18 cellular contexts compared by ENCODE assay signal in genomic region chr5:122093415-122093814, GRCh38. TPM values are rescaled to one million over a fixed set of nuclear protein-coding genes. Genes with fewer than 3 reads are reported as not detected.
DNase-seq lines count a peak whose midpoint lies in the region; ATAC-seq and TF ChIP-seq lines count a peak whose summit lies in the region.
"Had no signal": no experiment of that assay in that cellular context is flagged by ENCODE, and none has a peak within 500 bp of the region (broad histone marks: within the 10 kb centered on the region; RNA-seq: fewer than 3 reads in every experiment).

No MANE protein-coding gene starts in this region.

- peaks cover 60% of the 10 kb centered on the region for H3F3A ChIP-seq in GM23248 (ENCODE audit: insufficient read depth)

- peaks cover 70% of the 10 kb centered on the region for H3K4me1 ChIP-seq in GM23248 (ENCODE audit: insufficient read depth)
- peaks cover 0 to 17% (median 6%) of the 10 kb centered on the region in 4 donors for H3K4me1 ChIP-seq in tibial artery

- peak overlapping the region; percentile 86 for H3K27ac ChIP-seq in GM23248
- H3K27ac ChIP-seq in tibial artery, result peak overlapping the region; percentile 29 to 31
- H3K27ac ChIP-seq: heart left ventricle had no signal

- no peak for TF ChIP-seq CTCF in tibial artery (IDR thresholded peaks at IDR 0.05)

- no peaks in the 10 kb centered on the region for H3K79me2 ChIP-seq in GM23248 (ENCODE audit: insufficient read depth)

- no peaks in the 10 kb centered on the region for H3K9me2 ChIP-seq in GM23248 (ENCODE audit: insufficient read depth)

- H3K27me3 ChIP-seq in GM23248 (replicated peaks; ENCODE audit: insufficient read depth) (no peaks in the 10 kb centered on the region), tibial artery (no peaks in the 10 kb centered on the region)
- H3K27me3 ChIP-seq: heart left ventricle had no signal

- H2AFZ ChIP-seq in GM23248, result 0 out of 2 replicates have a peak overlapping the region, but pooled peaks have one; percentile 2

- peak overlapping the region; percentile 62 for H3K9ac ChIP-seq in GM23248

- ATAC-seq in HG03354 (IDR thresholded peaks at IDR 0.05; ENCODE audit: poor library complexity, severe bottlenecking, unreplicated experiment), result no peak
- ATAC-seq: activated CD8-positive, alpha-beta memory T cell treated with anti-CD3 and anti-CD28 coated beads, Interleukin-2, amount 10 ng/mL, durations not matched to agents 7 days and 5 days; heart left ventricle; left cardiac atrium; T-helper 17 cell had no signal

- H4K20me1 ChIP-seq in GM23248 (ENCODE audit: insufficient read depth), result no peaks in the 10 kb centered on the region

- WGBS in GM23248 (ENCODE audit: low coverage in 1 of 2, low lambda C conversion rate in 2 of 2, missing lambda C conversion rate in 2 of 2), 2 experiments, result 0 to 1% methylated on average over 3 of the region's 3 CpGs

- in situ Hi-C loops in GM23248 (cut with MboI), result no loop called here
- in situ Hi-C loops in KBM-7 (cut with MboI; ENCODE audit: low pct_unique_long_range_greater_than_20kb, low sequenced_read_pairs), result no loop called here

- H3K9me3 ChIP-seq in GM23248 (ENCODE audit: low read depth), result no peaks in the 10 kb centered on the region
- no peaks in the 10 kb centered on the region for H3K9me3 ChIP-seq in tibial artery
- H3K9me3 ChIP-seq: heart left ventricle had no signal

- DNase-seq in GM23248, result peak; percentile 94
- DNase-seq in amniotic stem cell (lab: John Stamatoyannopoulos, UW), result peak; percentile 63
- peak; percentile 26 for DNase-seq in hepatic stellate cell (ENCODE audit: low spot score)
- DNase-seq in tibial artery, result no peak
- DNase-seq in KBM-7, result no peak
- no peak for DNase-seq in DMS114 treated with DMSO at 0.1 percent for 48 hours (lab: John Stamatoyannopoulos, UW; ENCODE audit: unreplicated experiment)
- DNase-seq in activated effector memory CD4-positive, alpha-beta T cell treated with anti-CD3 and anti-CD28 coated beads, Interleukin-2, amount 50 U/mL, for 16 hours, result no peak
- DNase-seq: activated CD8-positive, alpha-beta memory T cell treated with anti-CD3 and anti-CD28 coated beads, Interleukin-2, amount 10 ng/mL, durations not matched to agents 7 days and 5 days; activated naive CD4-positive, alpha-beta T cell; CD4-positive, alpha-beta memory T cell; heart left ventricle; left cardiac atrium; NCI-H187 treated with DMSO at 0.1 percent for 48 hours; NCI-H82; RPMI8226; stimulated activated CD4-positive, alpha-beta T cell treated with anti-CD3 and anti-CD28 coated beads, Interleukin-15, amount 100 ng/mL, for 24 hours; T-helper 17 cell had no signal

- H3K4me2 ChIP-seq in GM23248 (ENCODE audit: unreplicated experiment), result peak overlapping the region; percentile 74

- peak overlapping the region; percentile 59 for H3K4me3 ChIP-seq in GM23248
- H3K4me3 ChIP-seq in tibial artery, result no peak overlapping the region
- H3K4me3 ChIP-seq: heart left ventricle had no signal

- intact Hi-C loops in tibial artery (cut with DNase I; ENCODE audit: low total_unique reads), result no loop called here

- H3K36me3 ChIP-seq in GM23248 (ENCODE audit: low read depth), result no peaks in the 10 kb centered on the region
- H3K36me3 ChIP-seq in tibial artery, result no peaks in the 10 kb centered on the region
- H3K36me3 ChIP-seq: heart left ventricle had no signal

RNA-seq across cellular contexts. Expression of gene LOX, which starts 15.4 kb away (rescaled TPM):
- total RNA-seq in GM23248 (2014; rRNA removed; shearing (Covaris generic)), result 418 and 440 TPM in 2 replicates
- polyA plus RNA-seq in GM23248 (2016; fragmentation: Nextera tagmentation; extraction: Ambion mirVana), result 1,207 and 1,226 TPM in 2 replicates
- total RNA-seq: activated CD8-positive, alpha-beta memory T cell treated with anti-CD3 and anti-CD28 coated beads, Interleukin-2, amount 10 ng/mL, durations not matched to agents 7 days and 5 days; CD4-positive, alpha-beta memory T cell had no signal

RNA-seq across cellular contexts. Expression of gene ZNF474, which starts 35.9 kb away (rescaled TPM):
- 0.43 TPM in 1 of 2 replicates, not detected in the other for total RNA-seq in GM23248 (2014; rRNA removed; shearing (Covaris generic))
- polyA plus RNA-seq in GM23248 (2016; fragmentation: Nextera tagmentation; extraction: Ambion mirVana), result 0.21 and 0.23 TPM in 2 replicates

Comparison
In these comparisons a context has a peak if more than half of its experiments do, and no peak if none do; other contexts are left out.
1. DNase-seq: peak in GM23248 (single experiment), amniotic stem cell (single experiment) and hepatic stellate cell (single experiment); none in tibial artery (0 of 2), KBM-7 (single experiment), DMS114 treated with DMSO at 0.1 percent for 48 hours (single experiment) and activated effector memory CD4-positive, alpha-beta T cell treated with anti-CD3 and anti-CD28 coated beads, Interleukin-2, amount 50 U/mL, for 16 hours (single experiment).